In genomic region chr2:33069894-33070651, GRCh38 we compare ENCODE assay signal across 11 cellular contexts.
DNase-seq lines count a peak whose midpoint lies in the region; ATAC-seq, FAIRE-seq and TF ChIP-seq lines count a peak whose summit lies in the region.
"Had no signal": no experiment of that assay in that cellular context is flagged by ENCODE, and none has a peak within 500 bp of the region (broad histone marks: within the 10 kb centered on the region; RNA-seq: fewer than 3 reads in every experiment).

No MANE protein-coding gene starts in this region.

- H2BK5ac ChIP-seq in H9 (ENCODE audit: insufficient read length, low read length) = no peak overlapping the region

- H2AFZ ChIP-seq in keratinocyte (ENCODE audit: control insufficient read depth, low read length) = peak overlapping the region; percentile 38
- no peak overlapping the region for H2AFZ ChIP-seq in neural progenitor cell (replicated peaks)
- H2AFZ ChIP-seq in H9 (ENCODE audit: low read length) = no peak overlapping the region

- no peaks in the 10 kb centered on the region for H3K79me1 ChIP-seq in H9 (ENCODE audit: insufficient read depth, low read depth, low read length, poor library complexity, severe bottlenecking)

- no peaks in the 10 kb centered on the region for H3K9me1 ChIP-seq in keratinocyte (ENCODE audit: control insufficient read depth, extremely low read depth, insufficient read depth, low read length)

- no peak overlapping the region for H3K27ac Mint-ChIP-seq in activated naive CD8-positive, alpha-beta T cell treated with anti-CD3 and anti-CD28 coated beads for 36 hours
- H3K27ac Mint-ChIP-seq in neural progenitor cell = no peak overlapping the region
- H3K27ac Mint-ChIP-seq in H9 = no peak overlapping the region
- H3K27ac Mint-ChIP-seq: activated naive CD8-positive, alpha-beta T cell treated with anti-CD3 and anti-CD28 coated beads, Interleukin-2, amount 10 ng/mL, durations not matched to agents 7 days and 5 days; stimulated activated naive CD8-positive, alpha-beta T cell treated with anti-CD3 and anti-CD28 coated beads, Interleukin-15, Interleukin-2, amounts not matched to agents 100 ng/mL and 50 ng/mL, for 24 hours had no signal

- no peak overlapping the region for H4K91ac ChIP-seq in H9 (ENCODE audit: insufficient read length, low read depth, low read length)

- H3K27me3 ChIP-seq in keratinocyte (ENCODE audit: control insufficient read depth, extremely low read depth, insufficient read depth, low read length) (no peaks in the 10 kb centered on the region), neural progenitor cell (no peaks in the 10 kb centered on the region), H9 (ENCODE audit: insufficient read depth, low read length) (no peaks in the 10 kb centered on the region)

- no peaks in the 10 kb centered on the region for H3F3A ChIP-seq in neural progenitor cell (ENCODE audit: low read depth)

- H3K36me3 Mint-ChIP-seq in activated naive CD8-positive, alpha-beta T cell treated with anti-CD3 and anti-CD28 coated beads for 36 hours = no peaks in the 10 kb centered on the region
- H3K36me3 Mint-ChIP-seq in neural progenitor cell (no peaks in the 10 kb centered on the region), H9 (ENCODE audit: insufficient read depth in 1 of 3, low read depth in 3 of 3) (no peaks in the 10 kb centered on the region)
- H3K36me3 Mint-ChIP-seq: activated naive CD8-positive, alpha-beta T cell treated with anti-CD3 and anti-CD28 coated beads, Interleukin-2, amount 10 ng/mL, durations not matched to agents 7 days and 5 days had no signal

- H3K4me2 ChIP-seq in keratinocyte (ENCODE audit: control insufficient read depth, extremely low read depth, insufficient read depth, low read depth, low read length) (peak overlapping the region; percentile 88), neural progenitor cell (no peak overlapping the region), H9 (ENCODE audit: insufficient read depth, insufficient read length, low read length) (no peak overlapping the region)

- no peak overlapping the region for H2BK15ac ChIP-seq in H9 (ENCODE audit: low read depth, low read length)

- peaks cover 1% of the 10 kb centered on the region for H3K9me3 Mint-ChIP-seq in activated naive CD8-positive, alpha-beta T cell treated with anti-CD3 and anti-CD28 coated beads for 36 hours
- H3K9me3 Mint-ChIP-seq in neural progenitor cell = no peaks in the 10 kb centered on the region
- no peaks in the 10 kb centered on the region for H3K9me3 Mint-ChIP-seq in H9
- H3K9me3 Mint-ChIP-seq: activated naive CD8-positive, alpha-beta T cell treated with anti-CD3 and anti-CD28 coated beads, Interleukin-2, amount 10 ng/mL, durations not matched to agents 7 days and 5 days; stimulated activated naive CD8-positive, alpha-beta T cell treated with anti-CD3 and anti-CD28 coated beads, Interleukin-15, Interleukin-2, amounts not matched to agents 100 ng/mL and 50 ng/mL, for 24 hours had no signal

- H3K23me2 ChIP-seq in H9 (ENCODE audit: insufficient read length, low read depth, low read length, poor library complexity, severe bottlenecking) = no peaks in the 10 kb centered on the region

- peak; percentile 77 for ATAC-seq in HG02610 (IDR thresholded peaks at IDR 0.05; ENCODE audit: unreplicated experiment)

- no peak overlapping the region for H3K4me3 Mint-ChIP-seq in activated naive CD8-positive, alpha-beta T cell treated with anti-CD3 and anti-CD28 coated beads for 36 hours
- H3K4me3 Mint-ChIP-seq in neural progenitor cell (no peak overlapping the region), H9 (no peak overlapping the region)
- H3K4me3 Mint-ChIP-seq: activated naive CD8-positive, alpha-beta T cell treated with anti-CD3 and anti-CD28 coated beads, Interleukin-2, amount 10 ng/mL, durations not matched to agents 7 days and 5 days; stimulated activated naive CD8-positive, alpha-beta T cell treated with anti-CD3 and anti-CD28 coated beads, Interleukin-15, Interleukin-2, amounts not matched to agents 100 ng/mL and 50 ng/mL, for 24 hours had no signal

- no peak overlapping the region for H4K5ac ChIP-seq in H9 (ENCODE audit: insufficient read length, low read depth, low read length)

- no peak overlapping the region for H3T11ph ChIP-seq in H9 (ENCODE audit: low read length)

- no peaks in the 10 kb centered on the region for H3K4me1 Mint-ChIP-seq in activated naive CD8-positive, alpha-beta T cell treated with anti-CD3 and anti-CD28 coated beads for 36 hours
- H3K4me1 Mint-ChIP-seq in neural progenitor cell (peaks cover 5% of the 10 kb centered on the region), H9 (no peaks in the 10 kb centered on the region)
- H3K4me1 Mint-ChIP-seq: activated naive CD8-positive, alpha-beta T cell treated with anti-CD3 and anti-CD28 coated beads, Interleukin-2, amount 10 ng/mL, durations not matched to agents 7 days and 5 days had no signal

- H3K79me2 ChIP-seq in keratinocyte (ENCODE audit: control insufficient read depth, insufficient read depth, low read length) = no peaks in the 10 kb centered on the region
- H3K79me2 ChIP-seq in neural progenitor cell (ENCODE audit: low read depth) = no peaks in the 10 kb centered on the region
- H3K79me2 ChIP-seq in H9 (ENCODE audit: insufficient read depth, low read length) = no peaks in the 10 kb centered on the region; the same call in 1 of the 2 replicates

- no peak overlapping the region for H3K56ac ChIP-seq in H9 (ENCODE audit: insufficient read length, low read depth, low read length)

- H3K4me3 ChIP-seq in AG04449 (ENCODE audit: low read depth, low read length) (no peak overlapping the region; the same call in 1 of the 2 replicates), keratinocyte (ENCODE audit: control insufficient read depth in 2 of 3, extremely low read depth in 1 of 3, insufficient read depth in 2 of 3, low read depth in 1 of 3, low read length in 3 of 3) (peak overlapping the region in 2 of 3 experiments; percentile 54 to 57), neural progenitor cell (no peak overlapping the region)

- dilution Hi-C loops in keratinocyte (cut with MboI; ENCODE audit: extremely low pct_ligation_motif_present, low sequenced_read_pairs) = no loop called here

- H3K9ac ChIP-seq in keratinocyte (ENCODE audit: control insufficient read depth, extremely low read depth, insufficient read depth, low read length) (peak overlapping the region; percentile 80), neural progenitor cell (no peak overlapping the region), H9 (ENCODE audit: extremely low read depth, insufficient read length, low read length) (no peak overlapping the region)

- H2BK20ac ChIP-seq in H9 (ENCODE audit: low read depth, low read length, poor library complexity, severe bottlenecking) = no peak overlapping the region

- FAIRE-seq in keratinocyte (lab: Jason Lieb, UNC) = peak; percentile 98
- FAIRE-seq: GM18507 had no signal

- H3K14ac ChIP-seq in H9 (ENCODE audit: insufficient read depth, low read length) = no peak overlapping the region

- H4K20me1 ChIP-seq in keratinocyte (ENCODE audit: control insufficient read depth, extremely low read depth, insufficient read depth, low read length) = no peaks in the 10 kb centered on the region
- no peaks in the 10 kb centered on the region for H4K20me1 ChIP-seq in neural progenitor cell (ENCODE audit: low read depth)
- H4K20me1 ChIP-seq in H9 (ENCODE audit: control insufficient read depth, insufficient read depth, insufficient read length) = no peaks in the 10 kb centered on the region

- no peak overlapping the region for H3K4ac ChIP-seq in H9 (ENCODE audit: low read depth, low read length)

- H2BK12ac ChIP-seq in H9 (ENCODE audit: insufficient read length, low read depth, low read length) = no peak overlapping the region

- H2AK5ac ChIP-seq in H9 (ENCODE audit: insufficient read length, low read length) = no peak overlapping the region

- peaks cover 10% of the 10 kb centered on the region for H3K27me3 Mint-ChIP-seq in activated naive CD8-positive, alpha-beta T cell treated with anti-CD3 and anti-CD28 coated beads for 36 hours
- H3K27me3 Mint-ChIP-seq in neural progenitor cell (ENCODE audit: insufficient read depth, low read depth) (no peaks in the 10 kb centered on the region), H9 (ENCODE audit: low read depth) (no peaks in the 10 kb centered on the region)

- TF ChIP-seq CTCF in AG04449 (IDR thresholded peaks at IDR 0.05; ENCODE audit: insufficient read depth, low read length, missing control alignments) = no peak
- TF ChIP-seq CTCF in keratinocyte (optimal IDR thresholded peaks at IDR 0.05 in 1 of 3, IDR thresholded peaks at IDR 0.05 in 1 of 3, conservative IDR thresholded peaks at IDR 0.05 in 1 of 3; ENCODE audit: extremely low read depth in 1 of 3, insufficient read depth in 2 of 3, low read length in 3 of 3) = no peak
- TF ChIP-seq CTCF in neural progenitor cell (IDR thresholded peaks at IDR 0.05) = no peak
- no peak for TF ChIP-seq CTCF in H9 (conservative IDR thresholded peaks at IDR 0.05)

- CTCF ChIA-PET in AG04449 (lab: Yijun Ruan, JAX) = interaction anchor here (1.6 kb wide), 1 partner anchor 36 kb away, joined by 4 read pairs; no protein-coding TSS in a partner anchor

- POLR2A ChIA-PET in AG04449 (lab: Yijun Ruan, JAX) = interaction anchor here (0.8 to 1.1 kb wide), 2 partner anchors 13 to 47 kb away, joined by 3 to 5 read pairs; no protein-coding TSS in a partner anchor

- no peaks in the 10 kb centered on the region for H3K36me3 ChIP-seq in keratinocyte (ENCODE audit: control insufficient read depth in 2 of 2, extremely low read depth in 1 of 2, insufficient read depth in 2 of 2, low read length in 2 of 2)
- H3K36me3 ChIP-seq in neural progenitor cell = no peaks in the 10 kb centered on the region

- H3K4me1 ChIP-seq in keratinocyte (ENCODE audit: control insufficient read depth, extremely low read depth, insufficient read depth, low read length) (peaks cover 49% of the 10 kb centered on the region), neural progenitor cell (no peaks in the 10 kb centered on the region), H9 (ENCODE audit: insufficient read depth, low read length) (no peaks in the 10 kb centered on the region)

- no peak overlapping the region for H3K23ac ChIP-seq in H9 (ENCODE audit: insufficient read length, low read depth, low read length)

- peaks cover 9% of the 10 kb centered on the region for H3K9me3 ChIP-seq in keratinocyte (ENCODE audit: control insufficient read depth, low read depth, low read length)
- no peaks in the 10 kb centered on the region for H3K9me3 ChIP-seq in neural progenitor cell (ENCODE audit: low read depth)
- no peaks in the 10 kb centered on the region for H3K9me3 ChIP-seq in H9 (ENCODE audit: control insufficient read depth, low read depth, low read length)

- no peak overlapping the region for H4K8ac ChIP-seq in H9 (replicated peaks; ENCODE audit: insufficient read length, low read depth, low read length)

- no CpG with 5 or more reads among the region's 10 CpGs for WGBS in H9 (ENCODE audit: extremely low coverage, insufficient read length, low lambda C conversion rate)

- peak; percentile 92 for DNase-seq in AG04449 (ENCODE audit: low read depth, low spot score)
- DNase-seq in activated naive CD8-positive, alpha-beta T cell treated with anti-CD3 and anti-CD28 coated beads for 36 hours = peak; percentile 2
- DNase-seq in keratinocyte (ENCODE audit: low read depth, low spot score) = peak; percentile 96
- peak; percentile 20 to 57 for DNase-seq in stimulated activated CD8-positive, alpha-beta memory T cell treated with anti-CD3 and anti-CD28 coated beads, Interleukin-7, amount 100 ng/mL, for 48 hours (ENCODE audit: extremely low read depth in 1 of 2, low read depth in 1 of 2)
- DNase-seq in neural progenitor cell (ENCODE audit: low spot score) = no peak
- DNase-seq in stimulated activated naive CD4-positive, alpha-beta T cell treated with Interleukin-2 at 50 U/mL for 16 hours (lab: John Stamatoyannopoulos, UW) = no peak
- DNase-seq in H9 = no peak
- DNase-seq: activated naive CD8-positive, alpha-beta T cell treated with anti-CD3 and anti-CD28 coated beads, Interleukin-2, amount 10 ng/mL, durations not matched to agents 7 days and 5 days had no signal

- no peak overlapping the region for H2BK120ac ChIP-seq in H9 (ENCODE audit: low read depth, low read length, poor library complexity, severe bottlenecking)

- H3K27ac ChIP-seq in keratinocyte (ENCODE audit: control insufficient read depth, insufficient read depth, low read length) (peak overlapping the region; percentile 98), neural progenitor cell (no peak overlapping the region), H9 (ENCODE audit: insufficient read length, low read depth, low read length) (no peak overlapping the region)

- H3K18ac ChIP-seq in H9 (ENCODE audit: insufficient read length, low read depth, low read length) = no peak overlapping the region

Comparison
In these comparisons a context has a peak if more than half of its experiments do, and no peak if none do; other contexts are left out.
1. DNase-seq: peak in AG04449 (single experiment), activated naive CD8-positive, alpha-beta T cell treated with anti-CD3 and anti-CD28 coated beads for 36 hours (single experiment), keratinocyte (single experiment) and stimulated activated CD8-positive, alpha-beta memory T cell treated with anti-CD3 and anti-CD28 coated beads, Interleukin-7, amount 100 ng/mL, for 48 hours (2 of 2); none in neural progenitor cell (single experiment), stimulated activated naive CD4-positive, alpha-beta T cell treated with Interleukin-2 at 50 U/mL for 16 hours (single experiment) and H9 (single experiment).
2. H3K4me3 ChIP-seq: peak in keratinocyte (2 of 3); none in AG04449 (single experiment) and neural progenitor cell (single experiment).